23 cellular contexts compared by ENCODE assay signal in genomic region chr10:1472178-1472577, GRCh38.
"Had no signal": no experiment of that assay in that cellular context is flagged by ENCODE, and none has a peak within 500 bp of the region (broad histone marks: within the 10 kb centered on the region; RNA-seq: fewer than 3 reads in every experiment).

No MANE protein-coding gene starts in this region.

- FAIRE-seq: pancreas, small intestine had no signal

- H3K27me3 Mint-ChIP-seq: stimulated activated memory B cell treated with anti-CD40 and anti-IgM and Interleukin-4, amounts not matched to agents 10 μg/mL and 1 μg/mL and 100 μg/mL, for 72 hours had no signal

- H3K79me2 ChIP-seq: hepatocyte had no signal

- H3K27ac Mint-ChIP-seq: naive thymus-derived CD8-positive, alpha-beta T cell; nephron; stimulated activated memory B cell treated with anti-CD40 and anti-IgM and Interleukin-4, amounts not matched to agents 10 μg/mL and 1 μg/mL and 100 μg/mL, for 72 hours; type B pancreatic cell had no signal

- H3K4me1 ChIP-seq: heart right ventricle, left ventricle myocardium inferior, pancreas, psoas muscle, sigmoid colon, spleen, suprapubic skin, tibial artery, vagina had no signal

- H3K4me3 ChIP-seq: heart right ventricle, hepatocyte, left ventricle myocardium inferior, pancreas, psoas muscle, sigmoid colon, spleen, suprapubic skin, thoracic aorta, tibial artery, vagina had no signal

- H3K27me3 ChIP-seq: hepatocyte, vagina had no signal

- H3K4me2 ChIP-seq: hepatocyte had no signal

- H3K27ac ChIP-seq: heart right ventricle, hepatocyte, left ventricle myocardium inferior, pancreas, psoas muscle, sigmoid colon, spleen, suprapubic skin, thoracic aorta, tibial artery, vagina had no signal

- H3K4me3 Mint-ChIP-seq: naive thymus-derived CD8-positive, alpha-beta T cell; nephron; neural crest cell; stimulated activated memory B cell treated with anti-CD40 and anti-IgM and Interleukin-4, amounts not matched to agents 10 μg/mL and 1 μg/mL and 100 μg/mL, for 72 hours; type B pancreatic cell had no signal

- H3K4me1 Mint-ChIP-seq: naive thymus-derived CD8-positive, alpha-beta T cell had no signal

- H3K9me3 Mint-ChIP-seq: naive thymus-derived CD8-positive, alpha-beta T cell; stimulated activated memory B cell treated with anti-CD40 and anti-IgM and Interleukin-4, amounts not matched to agents 10 μg/mL and 1 μg/mL and 100 μg/mL, for 72 hours had no signal

- H3K36me3 ChIP-seq: heart right ventricle, left ventricle myocardium inferior, pancreas, sigmoid colon, spleen, suprapubic skin, thoracic aorta, tibial artery, vagina had no signal

- H2AFZ ChIP-seq: hepatocyte had no signal

- H3K9me3 ChIP-seq: heart right ventricle, left ventricle myocardium inferior, pancreas, psoas muscle, sigmoid colon, spleen, suprapubic skin, thoracic aorta, tibial artery, vagina had no signal

- ATAC-seq: heart right ventricle; naive thymus-derived CD8-positive, alpha-beta T cell; pancreas; psoas muscle; stimulated activated memory B cell treated with anti-CD40 and anti-IgM and Interleukin-4, amounts not matched to agents 10 μg/mL and 1 μg/mL and 100 μg/mL, for 72 hours had no signal

- DNase-seq: heart right ventricle; islet precursor cell; left ventricle myocardium inferior; mesenchymal stem cell; naive thymus-derived CD8-positive, alpha-beta T cell; pancreas; psoas muscle; sigmoid colon; spleen; stimulated activated CD4-positive, alpha-beta T cell treated with anti-CD3 and anti-CD28 coated beads, Interleukin-2, amount 100 ng/mL, for 48 hours; stimulated activated CD4-positive, alpha-beta T cell treated with anti-CD3 and anti-CD28 coated beads, Interleukin-4, amount 100 ng/mL, for 4 hours; stimulated activated CD8-positive, alpha-beta memory T cell treated with anti-CD3 and anti-CD28 coated beads, Interleukin-4, amount 100 ng/mL, for 48 hours; stimulated activated naive CD4-positive, alpha-beta T cell treated with Interleukin-2 at 50 U/mL for 16 hours; tibial artery had no signal
